ENCODE assay signal across 25 cellular contexts in the genomic region with DNA sequence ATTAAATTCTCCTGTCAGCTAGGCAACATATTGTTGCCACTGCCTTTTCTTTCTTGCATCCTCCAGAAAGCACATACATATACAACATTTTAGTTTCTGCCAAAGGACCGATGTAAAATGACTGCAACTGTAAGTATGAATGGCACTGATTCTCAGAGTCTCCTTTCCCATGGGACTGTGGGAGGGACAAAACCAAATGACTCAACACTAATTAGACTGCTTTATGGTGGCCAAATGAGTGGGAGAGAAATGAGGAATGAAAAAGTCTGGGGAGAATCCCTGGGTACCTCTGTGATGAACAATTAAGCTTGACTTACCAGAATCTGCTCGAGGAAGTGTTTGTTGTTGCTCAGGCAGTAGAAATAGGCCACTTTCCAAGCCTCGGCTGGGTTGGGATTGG. TPM values are rescaled to one million over a fixed set of nuclear protein-coding genes. Genes with fewer than 3 reads are reported as not detected.
DNase-seq lines count a peak whose midpoint lies in the region; ATAC-seq and TF ChIP-seq lines count a peak whose summit lies in the region.
"Had no signal": no experiment of that assay in that cellular context is flagged by ENCODE, and none has a peak within 500 bp of the region (broad histone marks: within the 10 kb centered on the region; RNA-seq: fewer than 3 reads in every experiment).

No MANE protein-coding gene starts in this region.

- peak overlapping the region; percentile 13 for H3K27ac Mint-ChIP-seq in activated T-cell treated with anti-CD3 and anti-CD28 coated beads, Interleukin-2, amount 50 U/mL, for 24 hours
- no peak overlapping the region for H3K27ac Mint-ChIP-seq in activated T-cell treated with anti-CD3 and anti-CD28 coated beads, Interleukin-2, amount 50 U/mL, for 72 hours
- H3K27ac Mint-ChIP-seq in IgD-negative memory B cell: peak overlapping the region in 2 of 3 donors; percentile 16 to 27
- H3K27ac Mint-ChIP-seq in glutamatergic neuron (ENCODE audit: unreplicated experiment): no peak overlapping the region
- H3K27ac Mint-ChIP-seq: activated CD4-positive, alpha-beta T cell treated with anti-CD3 and anti-CD28 coated beads for 36 hours; activated CD8-positive, alpha-beta T cell treated with anti-CD3 and anti-CD28 coated beads for 36 hours; CD8-positive, alpha-beta memory T cell; type B pancreatic cell had no signal

- DNase-seq in activated T-cell treated with anti-CD3 and anti-CD28 coated beads, Interleukin-2, amount 50 U/mL, for 24 hours: no peak
- no peak for DNase-seq in activated T-cell treated with anti-CD3 and anti-CD28 coated beads, Interleukin-2, amount 50 U/mL, for 72 hours
- DNase-seq in fibroblast of peridontal ligament (ENCODE audit: extremely low read depth) (peak; percentile 31), glutamatergic neuron (no peak), NCI-H2171 treated with DMSO at 0.1 percent for 48 hours (lab: John Stamatoyannopoulos, UW) (no peak), cerebellum (ENCODE audit: low spot score) (no peak)
- no peak for DNase-seq in stimulated activated CD4-positive, alpha-beta T cell treated with anti-CD3 and anti-CD28 coated beads, Interleukin-15, amount 100 ng/mL, for 24 hours
- DNase-seq: activated CD4-positive, alpha-beta T cell treated with anti-CD3 and anti-CD28 coated beads for 36 hours; activated CD8-positive, alpha-beta T cell treated with anti-CD3 and anti-CD28 coated beads for 36 hours; activated effector memory CD4-positive, alpha-beta T cell treated with Interleukin-2 at 50 U/mL for 16 hours; aorta; BE2C; CD8-positive, alpha-beta memory T cell; DMS 273 treated with DMSO at 0.1 percent for 48 hours; effector memory CD4-positive, alpha-beta T cell; foreskin keratinocyte; midbrain; naive B cell; NCI-H1694; sigmoid colon; stimulated activated CD4-positive, alpha-beta T cell treated with anti-CD3 and anti-CD28 coated beads, Interleukin-4, amount 100 ng/mL, for 4 hours; substantia nigra had no signal

- H3K36me3 Mint-ChIP-seq in activated T-cell treated with anti-CD3 and anti-CD28 coated beads, Interleukin-2, amount 50 U/mL, for 24 hours (ENCODE audit: low read depth): peaks cover 89% of the 10 kb centered on the region
- H3K36me3 Mint-ChIP-seq in activated T-cell treated with anti-CD3 and anti-CD28 coated beads, Interleukin-2, amount 50 U/mL, for 72 hours (ENCODE audit: insufficient read depth in 2 of 2): peaks cover 0 to 7% of the 10 kb centered on the region in 2 donors
- H3K36me3 Mint-ChIP-seq in IgD-negative memory B cell (peaks cover 3% of the 10 kb centered on the region), glutamatergic neuron (ENCODE audit: unreplicated experiment) (no peaks in the 10 kb centered on the region)

- no peaks in the 10 kb centered on the region for H3K9me3 Mint-ChIP-seq in activated T-cell treated with anti-CD3 and anti-CD28 coated beads, Interleukin-2, amount 50 U/mL, for 24 hours
- H3K9me3 Mint-ChIP-seq in activated T-cell treated with anti-CD3 and anti-CD28 coated beads, Interleukin-2, amount 50 U/mL, for 72 hours: no peaks in the 10 kb centered on the region
- H3K9me3 Mint-ChIP-seq in IgD-negative memory B cell (no peaks in the 10 kb centered on the region), glutamatergic neuron (ENCODE audit: unreplicated experiment) (no peaks in the 10 kb centered on the region)
- H3K9me3 Mint-ChIP-seq: activated CD8-positive, alpha-beta T cell treated with anti-CD3 and anti-CD28 coated beads for 36 hours; activated naive CD4-positive, alpha-beta T cell treated with anti-CD3 and anti-CD28 coated beads, Interleukin-2, amount 50 U/mL, for 72 hours; CD8-positive, alpha-beta memory T cell; naive B cell; type B pancreatic cell had no signal

- peaks cover 1% of the 10 kb centered on the region for H3K4me1 Mint-ChIP-seq in activated T-cell treated with anti-CD3 and anti-CD28 coated beads, Interleukin-2, amount 50 U/mL, for 24 hours (ENCODE audit: low read depth)
- no peaks in the 10 kb centered on the region for H3K4me1 Mint-ChIP-seq in activated T-cell treated with anti-CD3 and anti-CD28 coated beads, Interleukin-2, amount 50 U/mL, for 72 hours (ENCODE audit: low read depth)
- no peaks in the 10 kb centered on the region for H3K4me1 Mint-ChIP-seq in IgD-negative memory B cell
- no peaks in the 10 kb centered on the region for H3K4me1 Mint-ChIP-seq in glutamatergic neuron (ENCODE audit: low read depth, unreplicated experiment)
- H3K4me1 Mint-ChIP-seq: activated CD4-positive, alpha-beta T cell treated with anti-CD3 and anti-CD28 coated beads for 36 hours had no signal

- ATAC-seq in activated T-cell treated with anti-CD3 and anti-CD28 coated beads, Interleukin-2, amount 50 U/mL, for 72 hours (replicated peaks in 1 of 2): no peak
- ATAC-seq: activated CD4-positive, alpha-beta T cell treated with anti-CD3 and anti-CD28 coated beads for 36 hours; activated CD8-positive, alpha-beta T cell treated with anti-CD3 and anti-CD28 coated beads for 36 hours; foreskin keratinocyte had no signal

- no peak overlapping the region for H3K4me3 Mint-ChIP-seq in activated T-cell treated with anti-CD3 and anti-CD28 coated beads, Interleukin-2, amount 50 U/mL, for 24 hours
- no peak overlapping the region for H3K4me3 Mint-ChIP-seq in activated T-cell treated with anti-CD3 and anti-CD28 coated beads, Interleukin-2, amount 50 U/mL, for 72 hours
- H3K4me3 Mint-ChIP-seq in IgD-negative memory B cell (no peak overlapping the region), glutamatergic neuron (ENCODE audit: unreplicated experiment) (no peak overlapping the region)
- H3K4me3 Mint-ChIP-seq: activated CD4-positive, alpha-beta T cell treated with anti-CD3 and anti-CD28 coated beads for 36 hours; activated CD8-positive, alpha-beta T cell treated with anti-CD3 and anti-CD28 coated beads for 36 hours; CD8-positive, alpha-beta memory T cell; naive B cell; type B pancreatic cell had no signal

- no peak for TF ChIP-seq CTCF in glutamatergic neuron (IDR thresholded peaks at IDR 0.05; ENCODE audit: partially characterized antibody, unreplicated experiment)

- H3K27me3 Mint-ChIP-seq in activated T-cell treated with anti-CD3 and anti-CD28 coated beads, Interleukin-2, amount 50 U/mL, for 24 hours: no peaks in the 10 kb centered on the region
- H3K27me3 Mint-ChIP-seq in activated T-cell treated with anti-CD3 and anti-CD28 coated beads, Interleukin-2, amount 50 U/mL, for 72 hours (ENCODE audit: low read depth): no peaks in the 10 kb centered on the region
- H3K27me3 Mint-ChIP-seq in IgD-negative memory B cell (no peaks in the 10 kb centered on the region), glutamatergic neuron (ENCODE audit: unreplicated experiment) (no peaks in the 10 kb centered on the region)
- H3K27me3 Mint-ChIP-seq: activated CD4-positive, alpha-beta T cell treated with anti-CD3 and anti-CD28 coated beads for 36 hours; activated CD8-positive, alpha-beta T cell treated with anti-CD3 and anti-CD28 coated beads for 36 hours; CD8-positive, alpha-beta memory T cell; naive B cell; type B pancreatic cell had no signal

RNA-seq across cellular contexts. Expression of gene ZFYVE26, which starts 10.2 kb away (rescaled TPM):
- total RNA-seq in activated T-cell treated with anti-CD3 and anti-CD28 coated beads, Interleukin-2, amount 50 U/mL, for 72 hours: 10 to 100 TPM; 13.7 to 15.4 TPM
- 3.7 TPM for polyA plus RNA-seq in IgD-negative memory B cell
- total RNA-seq in glutamatergic neuron (ENCODE audit: unreplicated experiment): 32.5 TPM
- total RNA-seq in cerebellum: 25.6 TPM

RNA-seq across cellular contexts. Expression of gene RAD51B, which starts 13.4 kb away (rescaled TPM):
- 10 to 100 TPM; 42.6 to 50.0 TPM for total RNA-seq in activated T-cell treated with anti-CD3 and anti-CD28 coated beads, Interleukin-2, amount 50 U/mL, for 72 hours
- 24.9 TPM for polyA plus RNA-seq in IgD-negative memory B cell
- 9.7 TPM for total RNA-seq in glutamatergic neuron (ENCODE audit: unreplicated experiment)
- total RNA-seq in cerebellum: 26.5 TPM

Comparison
In these comparisons a context has a peak if more than half of its experiments do, and no peak if none do; other contexts are left out.
1. H3K27ac Mint-ChIP-seq: peak in activated T-cell treated with anti-CD3 and anti-CD28 coated beads, Interleukin-2, amount 50 U/mL, for 24 hours (single experiment) and IgD-negative memory B cell (2 of 3); none in activated T-cell treated with anti-CD3 and anti-CD28 coated beads, Interleukin-2, amount 50 U/mL, for 72 hours (single experiment) and glutamatergic neuron (single experiment).